In genomic region chr16:49442805-49443204, GRCh38 we compare ENCODE assay signal across 17 cellular contexts.
DNase-seq lines count a peak whose midpoint lies in the region; ATAC-seq and TF ChIP-seq lines count a peak whose summit lies in the region.
"Had no signal": no experiment of that assay in that cellular context is flagged by ENCODE, and none has a peak within 500 bp of the region (broad histone marks: within the 10 kb centered on the region; RNA-seq: fewer than 3 reads in every experiment).

No MANE protein-coding gene starts in this region.

- intact Hi-C loops in upper lobe of right lung (cut with DNase I), result no loop called here

- no peak for ATAC-seq in stimulated activated naive CD8-positive, alpha-beta T cell treated with anti-CD3 and anti-CD28 coated beads, Interleukin-15, amount 100 ng/mL, for 72 hours
- no peak for ATAC-seq in stimulated activated naive CD8-positive, alpha-beta T cell treated with anti-CD3 and anti-CD28 coated beads, Interleukin-15, Interleukin-2, amounts not matched to agents 100 U/mL and 50 U/mL, for 24 hours
- ATAC-seq in central memory CD8-positive, alpha-beta T cell (replicated peaks; ENCODE audit: extremely low read depth, poor library complexity, severe bottlenecking), result no peak
- ATAC-seq in upper lobe of right lung (no peak), GM18858 (IDR thresholded peaks at IDR 0.05; ENCODE audit: unreplicated experiment) (no peak)

- H3K9me3 ChIP-seq in thymus (ENCODE audit: control insufficient read depth) (no peaks in the 10 kb centered on the region), upper lobe of right lung (no peaks in the 10 kb centered on the region)
- H3K9me3 ChIP-seq: right lobe of liver, tibial artery had no signal

- H3K4me1 ChIP-seq in thymus (ENCODE audit: control insufficient read depth, insufficient read depth, low read length) (peaks cover 22% of the 10 kb centered on the region), upper lobe of right lung (peaks cover 13% of the 10 kb centered on the region)
- H3K4me1 ChIP-seq: right lobe of liver had no signal

- no peaks in the 10 kb centered on the region for H3K9me3 Mint-ChIP-seq in stimulated activated naive CD8-positive, alpha-beta T cell treated with anti-CD3 and anti-CD28 coated beads, Interleukin-15, amount 100 ng/mL, for 72 hours
- H3K9me3 Mint-ChIP-seq in central memory CD8-positive, alpha-beta T cell, result no peaks in the 10 kb centered on the region

- no peaks in the 10 kb centered on the region for H3K36me3 ChIP-seq in thymus (ENCODE audit: control insufficient read depth, insufficient read depth)
- H3K36me3 ChIP-seq in upper lobe of right lung, result no peaks in the 10 kb centered on the region
- H3K36me3 ChIP-seq: right lobe of liver, tibial artery had no signal

- H3K27me3 Mint-ChIP-seq in stimulated activated naive CD8-positive, alpha-beta T cell treated with anti-CD3 and anti-CD28 coated beads, Interleukin-15, amount 100 ng/mL, for 72 hours, result no peaks in the 10 kb centered on the region
- H3K27me3 Mint-ChIP-seq in central memory CD8-positive, alpha-beta T cell, result peaks cover 4% of the 10 kb centered on the region

- peak overlapping the region in 1 of 2 donors; percentile 7 for H3K4me3 Mint-ChIP-seq in stimulated activated naive CD8-positive, alpha-beta T cell treated with anti-CD3 and anti-CD28 coated beads, Interleukin-15, amount 100 ng/mL, for 72 hours
- H3K4me3 Mint-ChIP-seq in central memory CD8-positive, alpha-beta T cell, result no peak overlapping the region

- H3K27ac ChIP-seq in thymus (ENCODE audit: low read depth) (peak overlapping the region; percentile 10), upper lobe of right lung (no peak overlapping the region)
- H3K27ac ChIP-seq: right lobe of liver, tibial artery had no signal

- H3K4me1 Mint-ChIP-seq in stimulated activated naive CD8-positive, alpha-beta T cell treated with anti-CD3 and anti-CD28 coated beads, Interleukin-15, amount 100 ng/mL, for 72 hours, result peaks cover 23% of the 10 kb centered on the region
- peaks cover 13% of the 10 kb centered on the region for H3K4me1 Mint-ChIP-seq in central memory CD8-positive, alpha-beta T cell

- peaks cover 3% of the 10 kb centered on the region for H3K36me3 Mint-ChIP-seq in central memory CD8-positive, alpha-beta T cell (ENCODE audit: insufficient read depth)

- TF ChIP-seq CTCF in upper lobe of right lung (IDR thresholded peaks at IDR 0.05), result no peak

- peak overlapping the region; percentile 72 to 92 for H3K27ac Mint-ChIP-seq in stimulated activated naive CD8-positive, alpha-beta T cell treated with anti-CD3 and anti-CD28 coated beads, Interleukin-15, amount 100 ng/mL, for 72 hours
- peak overlapping the region; percentile 86 for H3K27ac Mint-ChIP-seq in central memory CD8-positive, alpha-beta T cell (ENCODE audit: low read depth)

- no peak for DNase-seq in stimulated activated naive CD8-positive, alpha-beta T cell treated with anti-CD3 and anti-CD28 coated beads, Interleukin-15, amount 100 ng/mL, for 72 hours
- DNase-seq in stimulated activated naive CD8-positive, alpha-beta T cell treated with anti-CD3 and anti-CD28 coated beads, Interleukin-15, Interleukin-2, amounts not matched to agents 100 U/mL and 50 U/mL, for 24 hours, result no peak
- DNase-seq in NCI-H1092 treated with DMSO at 0.1 percent for 48 hours (lab: John Stamatoyannopoulos, UW), result peak; percentile 4
- no peak for DNase-seq in central memory CD8-positive, alpha-beta T cell (ENCODE audit: low spot score in 2 of 2)
- no peak for DNase-seq in middle frontal gyrus (ENCODE audit: extremely low spot score, low spot score)
- no peak for DNase-seq in upper lobe of right lung
- DNase-seq: activated CD4-positive, alpha-beta T cell treated with anti-CD3 and anti-CD28 coated beads for 48 hours; activated CD8-positive, alpha-beta memory T cell treated with anti-CD3 and anti-CD28 coated beads, Interleukin-2, amount 50 U/mL, for 48 hours; effector memory CD4-positive, alpha-beta T cell; H7; NCI-H1930; NCI-H446 treated with DMSO at 0.1 percent for 48 hours; right lobe of liver; SW 1271 had no signal

- H3K4me3 ChIP-seq in thymus (ENCODE audit: low read length) (no peak overlapping the region), upper lobe of right lung (no peak overlapping the region)
- H3K4me3 ChIP-seq: right lobe of liver, tibial artery had no signal

- H3K27me3 ChIP-seq in thymus (ENCODE audit: control insufficient read depth, insufficient read depth) (no peaks in the 10 kb centered on the region), upper lobe of right lung (no peaks in the 10 kb centered on the region)
- H3K27me3 ChIP-seq: right lobe of liver had no signal

- WGBS in thymus, result 32% methylated on average over 5 of the region's 5 CpGs
